Comparison of ENCODE assay signal across 9 cellular contexts in the genomic region with DNA sequence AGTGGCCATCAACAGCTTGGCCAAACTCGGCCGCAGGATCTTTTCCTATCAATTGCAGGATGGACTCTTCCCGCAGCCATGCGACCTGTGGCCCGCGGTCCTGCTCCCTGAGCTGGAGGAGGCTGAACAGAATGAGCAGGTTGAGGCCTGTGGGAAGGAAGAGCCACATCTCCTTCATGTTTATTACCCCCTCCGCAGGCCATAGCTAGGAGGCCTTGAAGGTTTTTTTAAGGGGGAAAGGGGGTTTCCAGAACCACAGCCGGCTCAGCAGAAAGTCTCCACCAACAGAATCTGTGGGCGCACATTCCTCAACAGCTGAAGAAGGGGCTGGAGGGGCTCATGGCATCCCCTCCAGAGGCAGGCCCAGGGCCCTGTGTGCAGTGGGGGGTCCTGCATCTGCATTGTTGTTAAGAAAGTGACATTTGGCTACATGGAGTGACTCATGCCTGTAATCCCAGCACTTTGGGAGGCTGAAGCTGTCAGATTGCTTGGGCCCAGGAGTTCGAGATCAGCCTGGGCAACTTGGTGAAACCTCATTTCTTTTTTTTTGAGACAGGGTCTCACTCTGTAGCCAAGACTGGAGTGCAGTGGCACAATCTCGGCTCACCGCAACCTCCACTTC. TPM values are rescaled to one million over a fixed set of nuclear protein-coding genes. Genes with fewer than 3 reads are reported as not detected.
DNase-seq lines count a peak whose midpoint lies in the region; ATAC-seq and TF ChIP-seq lines count a peak whose summit lies in the region.
"Had no signal": no experiment of that assay in that cellular context is flagged by ENCODE, and none has a peak within 500 bp of the region (broad histone marks: within the 10 kb centered on the region; RNA-seq: fewer than 3 reads in every experiment).

No MANE protein-coding gene starts in this region.

- intact Hi-C loops in colonic mucosa (cut with DNase I), result no loop called here
- intact Hi-C loops in ovary (cut with DNase I), result no loop called here

- no peak for TF ChIP-seq POLR2A in ovary (IDR thresholded peaks at IDR 0.05)

- no peak for TF ChIP-seq EP300 in ovary (IDR thresholded peaks at IDR 0.05)

- H3K27ac ChIP-seq in colonic mucosa, result peak overlapping the region; percentile 34
- no peak overlapping the region for H3K27ac ChIP-seq in ovary

- H3K27me3 ChIP-seq in colonic mucosa, result no peaks in the 10 kb centered on the region
- H3K27me3 ChIP-seq in ovary, result no peaks in the 10 kb centered on the region

- H3K4me1 ChIP-seq in colonic mucosa, result peaks cover 3% of the 10 kb centered on the region
- H3K4me1 ChIP-seq in ovary (ENCODE audit: insufficient read depth), result no peaks in the 10 kb centered on the region

- H3K4me3 ChIP-seq in GM08714 (ENCODE audit: low read length) (peak overlapping the region; percentile 61; the same call in 1 of the 2 replicates), colonic mucosa (peak overlapping the region; percentile 38), ovary (peak overlapping the region; percentile 8)

- TF ChIP-seq CTCF in colonic mucosa (IDR thresholded peaks at IDR 0.05), result no peak
- no peak for TF ChIP-seq CTCF in ovary (IDR thresholded peaks at IDR 0.05)

- WGBS in ovary, 3 donors, result 68 to 84% (median 81%) methylated on average over 12 of the region's 12 CpGs

- no peak for DNase-seq in colonic mucosa
- DNase-seq in ovary, result no peak
- no peak for DNase-seq in SW 1271 (lab: John Stamatoyannopoulos, UW)
- DNase-seq: NK-92 treated with Interleukin-12 subunit alpha and Interleukin-12 subunit beta, amount 100 ng/mL, for 24 hours had no signal

- H3K36me3 ChIP-seq in colonic mucosa, result no peaks in the 10 kb centered on the region
- no peaks in the 10 kb centered on the region for H3K36me3 ChIP-seq in ovary

- no peaks in the 10 kb centered on the region for H3K9me3 ChIP-seq in colonic mucosa
- H3K9me3 ChIP-seq in ovary, result no peaks in the 10 kb centered on the region

- ATAC-seq in HG02884 (IDR thresholded peaks at IDR 0.05; ENCODE audit: unreplicated experiment), result peak; percentile 27
- ATAC-seq in HG03439 (IDR thresholded peaks at IDR 0.05; ENCODE audit: unreplicated experiment), result no peak
- ATAC-seq in GM21381 (IDR thresholded peaks at IDR 0.05; ENCODE audit: unreplicated experiment), result no peak
- ATAC-seq in HG02571 (IDR thresholded peaks at IDR 0.05; ENCODE audit: unreplicated experiment), result no peak

- H3K9ac ChIP-seq in colonic mucosa (ENCODE audit: low read depth in 2 of 2, low read length in 2 of 2), result peak overlapping the region; percentile 79 to 81

RNA-seq across cellular contexts. Expression of a gene that starts 25.2 kb away (rescaled TPM):
- total RNA-seq in colonic mucosa (10 to 100 TPM; 41.1 to 48.3 TPM), ovary (10 to 100 TPM; 15.0 to 64.8 (median 48.7) TPM)
- polyA plus RNA-seq in ovary, result 10 to 100 TPM; 17.9 to 27.5 TPM

RNA-seq across cellular contexts. Expression of a gene that starts 55.7 kb away (rescaled TPM):
- total RNA-seq in colonic mucosa (1 to 10 TPM in 1 of 2 donors, under 1 TPM in 1; 0.44 to 1.1 TPM), ovary (1 to 10 TPM in 2 of 7 donors, under 1 TPM in 5; 0.45 to 5.1 (median 0.83) TPM)
- polyA plus RNA-seq in ovary, result 1 to 10 TPM in 1 of 2 donors, under 1 TPM in 1; 0.23 to 1.1 TPM

Comparison
In these comparisons a context has a peak if more than half of its experiments do, and no peak if none do; other contexts are left out.
1. H3K4me3 ChIP-seq: peak in every context shown above with its lines; median percentile 61 in GM08714; 38 in colonic mucosa; 8 in ovary.